11 cellular contexts compared by ENCODE assay signal in the genomic region with DNA sequence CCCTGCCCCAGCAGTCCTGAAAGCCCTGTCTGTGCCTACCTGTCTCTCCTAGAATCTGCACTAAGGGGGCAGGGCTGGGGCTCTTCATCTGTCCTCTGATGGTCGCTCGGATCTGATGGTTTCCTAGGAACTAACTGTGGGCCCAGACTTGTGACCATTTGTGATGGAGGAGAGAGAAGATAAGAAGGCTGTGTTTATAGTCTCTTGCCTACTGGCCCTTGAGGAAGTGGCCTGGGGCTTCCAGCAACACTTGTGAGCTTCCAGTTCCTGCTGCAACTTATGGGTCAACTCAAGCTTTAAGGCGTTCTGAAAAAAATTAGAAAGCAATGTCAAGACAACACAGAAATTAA. TPM values are rescaled to one million over a fixed set of nuclear protein-coding genes. Genes with fewer than 3 reads are reported as not detected.
DNase-seq lines count a peak whose midpoint lies in the region; ATAC-seq, FAIRE-seq and TF ChIP-seq lines count a peak whose summit lies in the region.
"Had no signal": no experiment of that assay in that cellular context is flagged by ENCODE, and none has a peak within 500 bp of the region (broad histone marks: within the 10 kb centered on the region; RNA-seq: fewer than 3 reads in every experiment).

No MANE protein-coding gene starts in this region.

- H3K27me3 ChIP-seq in HCT116 (ENCODE audit: insufficient read depth, low read length) (no peaks in the 10 kb centered on the region), body of pancreas (no peaks in the 10 kb centered on the region), small intestine (ENCODE audit: control insufficient read depth in 2 of 2, insufficient read depth in 2 of 2, low read length in 2 of 2) (no peaks in the 10 kb centered on the region), heart right ventricle (peaks cover 0 to 24% (median 0%) of the 10 kb centered on the region in 7 donors)

- ATAC-seq in HCT116 (no peak), body of pancreas (no peak), heart right ventricle (no peak)

- H3K9me2 ChIP-seq in HCT116 (ENCODE audit: insufficient read depth), result no peaks in the 10 kb centered on the region

- DNase-seq in HCT116 (ENCODE audit: low read depth, low spot score) (no peak), body of pancreas (no peak), islet precursor cell (peak; percentile 55), small intestine (no peak), NCI-H2227 treated with DMSO at 0.1 percent for 48 hours (lab: John Stamatoyannopoulos, UW) (no peak), UCSD-AML1 (lab: John Stamatoyannopoulos, UW; ENCODE audit: unreplicated experiment) (no peak), heart right ventricle (no peak)
- DNase-seq in activated CD4-positive, alpha-beta T cell treated with anti-CD3 and anti-CD28 coated beads for 1 hour, result no peak
- DNase-seq: C1 segment of cervical spinal cord, GM23248, NCI-H2107 had no signal

- 0 out of 2 replicates have a peak overlapping the region, but pooled peaks have one; percentile 10 for H3K9ac ChIP-seq in HCT116 (ENCODE audit: low read length)
- H3K9ac ChIP-seq: GM23248 had no signal

- 17 to 21% methylated on average over 3 of the region's 3 CpGs for WGBS in body of pancreas, 2 donors
- 43 to 62% (median 45%) methylated on average over 3 of the region's 3 CpGs for WGBS in small intestine, 3 donors
- WGBS in heart right ventricle, 2 donors, result 80 to 83% methylated on average over 3 of the region's 3 CpGs

- no peak overlapping the region for H2AFZ ChIP-seq in HCT116 (ENCODE audit: low read depth, low read length, poor library complexity, severe bottlenecking)
- H2AFZ ChIP-seq: GM23248 had no signal

- TF ChIP-seq CTCF in HCT116 (IDR thresholded peaks at IDR 0.05 in 2 of 3, conservative IDR thresholded peaks at IDR 0.05 in 1 of 3; ENCODE audit: borderline replicate concordance in 1 of 3, insufficient read depth in 1 of 3, low read depth in 2 of 3, low read length in 2 of 3) (no peak), body of pancreas (IDR thresholded peaks at IDR 0.05) (no peak), heart right ventricle (IDR thresholded peaks at IDR 0.05) (no peak)

- RAD21 ChIA-PET in HCT116 (lab: Charles Lee; ENCODE audit: low non-redundant PET in 1 of 2, low total read pairs in 2 of 2, uncharacterized antibody in 2 of 2, unreplicated experiment in 2 of 2), result no interaction called here

- peaks cover 41 to 70% of the 10 kb centered on the region in 2 experiments for H3K4me1 ChIP-seq in HCT116 (ENCODE audit: control insufficient read depth in 1 of 2, insufficient read depth in 2 of 2, low read length in 2 of 2)
- peaks cover 72% of the 10 kb centered on the region for H3K4me1 ChIP-seq in body of pancreas
- H3K4me1 ChIP-seq in small intestine (ENCODE audit: control insufficient read depth in 2 of 2, insufficient read depth in 1 of 2, low read depth in 1 of 2, low read length in 1 of 2), result peaks cover 5% of the 10 kb centered on the region in 2 donors
- H3K4me1 ChIP-seq in heart right ventricle, result peaks cover 0 to 41% (median 24%) of the 10 kb centered on the region in 9 donors

- no peak overlapping the region for H3K4me3 ChIP-seq in HCT116 (replicated peaks in 1 of 2; ENCODE audit: low read depth in 1 of 2, low read length in 2 of 2)
- H3K4me3 ChIP-seq in body of pancreas, result no peak overlapping the region
- H3K4me3 ChIP-seq in small intestine (ENCODE audit: low read depth in 1 of 2, low read length in 2 of 2), result no peak overlapping the region
- no peak overlapping the region for H3K4me3 ChIP-seq in heart right ventricle
- H3K4me3 ChIP-seq: GM23248 had no signal

- CTCF ChIA-PET in HCT116 (lab: Charles Lee), result no interaction called here

- H3K27ac ChIP-seq in HCT116 (ENCODE audit: low read depth, low read length) (no peak overlapping the region), body of pancreas (peak overlapping the region; percentile 97 to 100 (median 98)), small intestine (ENCODE audit: low read depth in 1 of 2, low read length in 1 of 2) (peak overlapping the region; percentile 13 to 46), heart right ventricle (no peak overlapping the region)
- H3K27ac ChIP-seq: GM23248 had no signal

- TF ChIP-seq RAD21 in HCT116 (IDR thresholded peaks at IDR 0.05; ENCODE audit: low read depth), result no peak

- H3K9me3 ChIP-seq in HCT116 (ENCODE audit: control insufficient read depth in 1 of 2, insufficient read depth in 1 of 2, low read depth in 1 of 2, low read length in 2 of 2) (no peaks in the 10 kb centered on the region), body of pancreas (no peaks in the 10 kb centered on the region), small intestine (ENCODE audit: control insufficient read depth, low read depth) (no peaks in the 10 kb centered on the region), heart right ventricle (no peaks in the 10 kb centered on the region)

- intact Hi-C loops in HCT116 (cut with micrococcal nuclease) (no loop called here), body of pancreas (cut with DNase I) (no loop called here), heart right ventricle (cut with DNase I) (no loop called here)

- no peak for FAIRE-seq in small intestine (lab: Jason Lieb, UNC)

- no peaks in the 10 kb centered on the region for H4K20me1 ChIP-seq in HCT116 (ENCODE audit: insufficient read depth)

- TF ChIP-seq POLR2A in HCT116 (IDR thresholded peaks at IDR 0.05; ENCODE audit: borderline replicate concordance, extremely low read depth, insufficient read depth, insufficient read length) (no peak), body of pancreas (IDR thresholded peaks at IDR 0.05) (no peak)

- H3K79me2 ChIP-seq in HCT116 (ENCODE audit: insufficient read depth, low read length), result peaks cover 71% of the 10 kb centered on the region

- H3K36me3 ChIP-seq in HCT116 (ENCODE audit: control insufficient read depth in 1 of 2, insufficient read depth in 2 of 2, low read length in 2 of 2) (no peaks in the 10 kb centered on the region), body of pancreas (replicated peaks in 1 of 2; ENCODE audit: insufficient read depth in 1 of 2, low read depth in 2 of 2) (no peaks in the 10 kb centered on the region), small intestine (ENCODE audit: control insufficient read depth in 2 of 2, insufficient read depth in 2 of 2, low read length in 2 of 2) (no peaks in the 10 kb centered on the region), heart right ventricle (no peaks in the 10 kb centered on the region)

- no TSS peak for BruUV-seq in HCT116 (replicated peaks; lab: Mats Ljungman, UMichigan)

- POLR2A ChIA-PET in HCT116 (lab: Charles Lee), result no interaction called here

- H3K4me2 ChIP-seq in HCT116 (ENCODE audit: low read length), result no peak overlapping the region

TF ChIP-seq in HCT116, 20 proteins besides CTCF, POLR2A, EP300 and RAD21:
- TF ChIP-seq ZNF274 (IDR thresholded peaks at IDR 0.05; ENCODE audit: low read depth, low read length) (no peak), TCF7L2 (IDR thresholded peaks at IDR 0.05; ENCODE audit: borderline replicate concordance, extremely low read depth, insufficient read depth, insufficient read length) (no peak), ELF1 (IDR thresholded peaks at IDR 0.05; ENCODE audit: borderline replicate concordance, low read depth) (no peak), SP1 (IDR thresholded peaks at IDR 0.05; ENCODE audit: low read depth) (no peak), SRF (IDR thresholded peaks at IDR 0.05; ENCODE audit: low read depth) (no peak), JUND (IDR thresholded peaks at IDR 0.05) (no peak), YY1 (IDR thresholded peaks at IDR 0.05; ENCODE audit: extremely low read depth, insufficient replicate concordance, low read depth, low read length) (no peak), EZH2phosphoT487 (IDR thresholded peaks at IDR 0.05; ENCODE audit: borderline replicate concordance) (no peak), CBX3 (IDR thresholded peaks at IDR 0.05; ENCODE audit: low read depth) (no peak), ZFX (IDR thresholded peaks at IDR 0.05) (no peak), EZH2 (IDR thresholded peaks at IDR 0.05) (no peak)
- TF ChIP-seq, protein P1, sequence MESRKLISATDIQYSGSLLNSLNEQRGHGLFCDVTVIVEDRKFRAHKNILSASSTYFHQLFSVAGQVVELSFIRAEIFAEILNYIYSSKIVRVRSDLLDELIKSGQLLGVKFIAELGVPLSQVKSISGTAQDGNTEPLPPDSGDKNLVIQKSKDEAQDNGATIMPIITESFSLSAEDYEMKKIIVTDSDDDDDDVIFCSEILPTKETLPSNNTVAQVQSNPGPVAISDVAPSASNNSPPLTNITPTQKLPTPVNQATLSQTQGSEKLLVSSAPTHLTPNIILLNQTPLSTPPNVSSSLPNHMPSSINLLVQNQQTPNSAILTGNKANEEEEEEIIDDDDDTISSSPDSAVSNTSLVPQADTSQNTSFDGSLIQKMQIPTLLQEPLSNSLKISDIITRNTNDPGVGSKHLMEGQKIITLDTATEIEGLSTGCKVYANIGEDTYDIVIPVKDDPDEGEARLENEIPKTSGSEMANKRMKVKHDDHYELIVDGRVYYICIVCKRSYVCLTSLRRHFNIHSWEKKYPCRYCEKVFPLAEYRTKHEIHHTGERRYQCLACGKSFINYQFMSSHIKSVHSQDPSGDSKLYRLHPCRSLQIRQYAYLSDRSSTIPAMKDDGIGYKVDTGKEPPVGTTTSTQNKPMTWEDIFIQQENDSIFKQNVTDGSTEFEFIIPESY (IDR thresholded peaks at IDR 0.05; ENCODE audit: extremely low read depth, insufficient replicate concordance, low read length), result no peak
- TF ChIP-seq, protein P2, sequence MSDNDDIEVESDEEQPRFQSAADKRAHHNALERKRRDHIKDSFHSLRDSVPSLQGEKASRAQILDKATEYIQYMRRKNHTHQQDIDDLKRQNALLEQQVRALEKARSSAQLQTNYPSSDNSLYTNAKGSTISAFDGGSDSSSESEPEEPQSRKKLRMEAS (IDR thresholded peaks at IDR 0.05), result no peak

RNA-seq across cellular contexts. Expression of a gene that starts 53.2 kb away (rescaled TPM):
- total RNA-seq in HCT116 (2021; ENCODE audit: unreplicated experiment) (1.3 TPM), body of pancreas (1 to 10 TPM; 2.3 to 4.9 TPM), heart right ventricle (10 to 100 TPM in 9 of 10 donors, 1 to 10 TPM in 1; 9.9 to 27.8 (median 17.7) TPM)
- 0.87 and 1.5 TPM in 2 replicates for polyA plus RNA-seq in HCT116 (2012)
- polyA plus RNA-seq in small intestine (1 to 10 TPM; 1.1 to 4.7 (median 3.5) TPM), heart right ventricle (10 to 100 TPM in 1 of 2 donors, 1 to 10 TPM in 1; 2.7 to 10.5 TPM)

Comparison
In these comparisons a context has a peak if more than half of its experiments do, and no peak if none do; other contexts are left out.
1. H3K27ac ChIP-seq: peak in body of pancreas (4 of 4) and small intestine (2 of 2); none in HCT116 (single experiment) and heart right ventricle (0 of 10).